In genomic region chr13:111623170-111623569, GRCh38 we compare ENCODE assay signal across 21 cellular contexts.
"Had no signal": no experiment of that assay in that cellular context is flagged by ENCODE, and none has a peak within 500 bp of the region (broad histone marks: within the 10 kb centered on the region; RNA-seq: fewer than 3 reads in every experiment).

No MANE protein-coding gene starts in this region.

- DNase-seq: activated CD4-positive, alpha-beta T cell treated with anti-CD3 and anti-CD28 coated beads for 36 hours; activated CD4-positive, alpha-beta T cell treated with anti-CD3 and anti-CD28 coated beads, Interleukin-2, amount 50 U/mL, for 48 hours; activated naive CD4-positive, alpha-beta T cell; activated naive CD8-positive, alpha-beta T cell treated with anti-CD3 and anti-CD28 coated beads for 36 hours; amniotic stem cell; effector memory CD4-positive, alpha-beta T cell; esophagus squamous epithelium; left cardiac atrium; lower lobe of right lung; occipital lobe; stimulated activated CD4-positive, alpha-beta T cell treated with anti-CD3 and anti-CD28 coated beads, Interleukin-12 subunit alpha, Interleukin-12 subunit beta, amount 100 ng/mL, for 4 hours; stimulated activated CD4-positive, alpha-beta T cell treated with anti-CD3 and anti-CD28 coated beads, Interleukin-2, amount 100 ng/mL, for 24 hours; stimulated activated naive CD8-positive, alpha-beta T cell treated with anti-CD3 and anti-CD28 coated beads, Interleukin-15, Interleukin-2, amounts not matched to agents 100 U/mL and 50 U/mL, for 24 hours; substantia nigra had no signal

- ATAC-seq: activated CD4-positive, alpha-beta T cell treated with anti-CD3 and anti-CD28 coated beads for 36 hours; left cardiac atrium; lower lobe of right lung; stimulated activated naive CD8-positive, alpha-beta T cell treated with anti-CD3 and anti-CD28 coated beads, Interleukin-15, Interleukin-2, amounts not matched to agents 100 U/mL and 50 U/mL, for 24 hours; WTC11 had no signal

- H3K36me3 Mint-ChIP-seq: activated naive CD8-positive, alpha-beta T cell treated with anti-CD3 and anti-CD28 coated beads for 36 hours; mesothelial cell of epicardium; natural killer cell treated with Interleukin-12 subunit alpha and Interleukin-12 subunit beta and Interleukin-15 and Interleukin-18, amount 100 ng/mL, for 72 hours; WTC11 had no signal

- H3K4me3 ChIP-seq: esophagus squamous epithelium, lower lobe of right lung, right atrium auricular region, tibial nerve had no signal

- H3K36me3 ChIP-seq: esophagus squamous epithelium, lower lobe of right lung, right atrium auricular region, tibial nerve had no signal

- H3K4me3 Mint-ChIP-seq: activated CD4-positive, alpha-beta T cell treated with anti-CD3 and anti-CD28 coated beads for 36 hours; activated naive CD8-positive, alpha-beta T cell treated with anti-CD3 and anti-CD28 coated beads for 36 hours; dendritic cell treated with granulocyte-macrophage colony-stimulating factor and Interleukin-4, amounts not matched to agents 40 ng/mL and 50 ng/mL, for 4 days; mesothelial cell of epicardium; natural killer cell treated with Interleukin-12 subunit alpha and Interleukin-12 subunit beta and Interleukin-15 and Interleukin-18, amount 100 ng/mL, for 72 hours; T-helper 2 cell treated with Interferon-gamma antibody and Interleukin-4, amounts not matched to agents 5 μg/mL and 100 μg/mL, for 36 hours; WTC11 had no signal

- H3K27ac Mint-ChIP-seq: activated CD4-positive, alpha-beta T cell treated with anti-CD3 and anti-CD28 coated beads for 36 hours; activated naive CD8-positive, alpha-beta T cell treated with anti-CD3 and anti-CD28 coated beads for 36 hours; dendritic cell treated with granulocyte-macrophage colony-stimulating factor and Interleukin-4, amounts not matched to agents 40 ng/mL and 50 ng/mL, for 4 days; mesothelial cell of epicardium; natural killer cell treated with Interleukin-12 subunit alpha and Interleukin-12 subunit beta and Interleukin-15 and Interleukin-18, amount 100 ng/mL, for 72 hours; T-helper 2 cell treated with Interferon-gamma antibody and Interleukin-4, amounts not matched to agents 5 μg/mL and 100 μg/mL, for 36 hours; WTC11 had no signal

- H3K4me1 ChIP-seq: esophagus squamous epithelium, lower lobe of right lung, tibial nerve had no signal

- H3K27ac ChIP-seq: esophagus squamous epithelium, lower lobe of right lung, right atrium auricular region, tibial nerve had no signal

- H3K9me3 Mint-ChIP-seq: activated naive CD8-positive, alpha-beta T cell treated with anti-CD3 and anti-CD28 coated beads for 36 hours; dendritic cell treated with granulocyte-macrophage colony-stimulating factor and Interleukin-4, amounts not matched to agents 40 ng/mL and 50 ng/mL, for 4 days; mesothelial cell of epicardium; natural killer cell treated with Interleukin-12 subunit alpha and Interleukin-12 subunit beta and Interleukin-15 and Interleukin-18, amount 100 ng/mL, for 72 hours; T-helper 2 cell treated with Interferon-gamma antibody and Interleukin-4, amounts not matched to agents 5 μg/mL and 100 μg/mL, for 36 hours had no signal

- H3K27me3 Mint-ChIP-seq: activated CD4-positive, alpha-beta T cell treated with anti-CD3 and anti-CD28 coated beads for 36 hours; activated naive CD8-positive, alpha-beta T cell treated with anti-CD3 and anti-CD28 coated beads for 36 hours; dendritic cell treated with granulocyte-macrophage colony-stimulating factor and Interleukin-4, amounts not matched to agents 40 ng/mL and 50 ng/mL, for 4 days had no signal

- H3K27me3 ChIP-seq: right atrium auricular region, tibial nerve had no signal

- H3K9me3 ChIP-seq: esophagus squamous epithelium, lower lobe of right lung, right atrium auricular region had no signal

- H3K4me1 Mint-ChIP-seq: activated CD4-positive, alpha-beta T cell treated with anti-CD3 and anti-CD28 coated beads for 36 hours; activated naive CD8-positive, alpha-beta T cell treated with anti-CD3 and anti-CD28 coated beads for 36 hours; mesothelial cell of epicardium; WTC11 had no signal
